Comparison of ENCODE assay signal across 1 cellular context in genomic region chr13:113150545-113151365, GRCh38.
TF ChIP-seq lines count a peak whose summit lies in the region.

No MANE protein-coding gene starts in this region.

TF ChIP-seq in HepG2, 621 proteins besides CTCF, POLR2A, EP300 and RAD21 (continued from another document and continues in another):
- no peak for TF ChIP-seq ZBTB43 (CRISPR knock-in tag; conservative IDR thresholded peaks at IDR 0.05)
- no peak for TF ChIP-seq ZNF207 (IDR thresholded peaks at IDR 0.05; ENCODE audit: borderline replicate concordance)
- TF ChIP-seq CREM (IDR thresholded peaks at IDR 0.05) = no peak
- TF ChIP-seq CREM (CRISPR knock-in tag; IDR thresholded peaks at IDR 0.05) = no peak
- no peak for TF ChIP-seq ZFP62 (CRISPR knock-in tag; IDR thresholded peaks at IDR 0.05)
- TF ChIP-seq MTF2 (CRISPR knock-in tag; IDR thresholded peaks at IDR 0.05; ENCODE audit: borderline replicate concordance) = no peak
- TF ChIP-seq DDIT3 (CRISPR knock-in tag; IDR thresholded peaks at IDR 0.05) = no peak
- no peak for TF ChIP-seq RFX1 (IDR thresholded peaks at IDR 0.05)
- TF ChIP-seq SIN3A (IDR thresholded peaks at IDR 0.05; ENCODE audit: borderline replicate concordance, low read depth, low read length) = no peak
- TF ChIP-seq ZNF142 (CRISPR knock-in tag; IDR thresholded peaks at IDR 0.05) = no peak
- TF ChIP-seq MYC (CRISPR knock-in tag; IDR thresholded peaks at IDR 0.05; ENCODE audit: borderline replicate concordance) = peak; percentile 63; the same call in 1 of the 2 replicates
- no peak for TF ChIP-seq CAMTA2 (CRISPR knock-in tag; IDR thresholded peaks at IDR 0.05; ENCODE audit: borderline replicate concordance)
- no peak for TF ChIP-seq RBM22 (optimal IDR thresholded peaks at IDR 0.05; ENCODE audit: low read length)
- TF ChIP-seq DMAP1 (CRISPR knock-in tag; IDR thresholded peaks at IDR 0.05) = peak; percentile 49; the same call in 1 of the 2 replicates
- peak; percentile 28; the same call in 1 of the 2 replicates for TF ChIP-seq ZBTB4 (CRISPR knock-in tag; IDR thresholded peaks at IDR 0.05; ENCODE audit: borderline replicate concordance)
- no peak for TF ChIP-seq ZSCAN31 (CRISPR knock-in tag; IDR thresholded peaks at IDR 0.05; ENCODE audit: low read depth)
- peak; percentile 30; the same call in 1 of the 2 replicates for TF ChIP-seq ZNF580 (CRISPR knock-in tag; IDR thresholded peaks at IDR 0.05; ENCODE audit: borderline replicate concordance, low read depth)
- TF ChIP-seq ZNF264 (CRISPR knock-in tag; IDR thresholded peaks at IDR 0.05) = no peak
- no peak for TF ChIP-seq XBP1 (CRISPR knock-in tag; IDR thresholded peaks at IDR 0.05)
- no peak for TF ChIP-seq ZNF839 (CRISPR knock-in tag; IDR thresholded peaks at IDR 0.05; ENCODE audit: borderline replicate concordance)
- TF ChIP-seq ZNF513 (CRISPR knock-in tag; conservative IDR thresholded peaks at IDR 0.05) = no peak
- TF ChIP-seq SPEN (CRISPR knock-in tag; IDR thresholded peaks at IDR 0.05; ENCODE audit: low read depth) = peak; percentile 11; the same call in 1 of the 2 replicates
- 0 out of 3 replicates have a peak, but pooled peaks have one; percentile 36 for TF ChIP-seq MXI1 (IDR thresholded peaks at IDR 0.05; ENCODE audit: borderline replicate concordance, low read depth, low read length)
- TF ChIP-seq ARNTL (CRISPR knock-in tag; IDR thresholded peaks at IDR 0.05) = no peak
- TF ChIP-seq E2F1 (CRISPR knock-in tag; IDR thresholded peaks at IDR 0.05) = 0 out of 2 replicates have a peak, but pooled peaks have one; percentile 1
- TF ChIP-seq CHD4 (IDR thresholded peaks at IDR 0.05; ENCODE audit: borderline replicate concordance, low read length) = no peak
- no peak for TF ChIP-seq ZNF792 (CRISPR knock-in tag; IDR thresholded peaks at IDR 0.05)
- no peak for TF ChIP-seq ARHGAP35 (CRISPR knock-in tag; IDR thresholded peaks at IDR 0.05; ENCODE audit: borderline replicate concordance)
- TF ChIP-seq TFDP2 (CRISPR knock-in tag; IDR thresholded peaks at IDR 0.05) = no peak
- TF ChIP-seq SOX13 (IDR thresholded peaks at IDR 0.05) = no peak
- no peak for TF ChIP-seq SOX13 (CRISPR knock-in tag; conservative IDR thresholded peaks at IDR 0.05 in 1 of 2, IDR thresholded peaks at IDR 0.05 in 1 of 2)
- 0 out of 2 replicates have a peak, but pooled peaks have one; percentile 18 for TF ChIP-seq ZNF274 (CRISPR knock-in tag; IDR thresholded peaks at IDR 0.05)
- TF ChIP-seq HMGXB4 (CRISPR knock-in tag; IDR thresholded peaks at IDR 0.05; ENCODE audit: borderline replicate concordance in 1 of 2, low read depth in 1 of 2) = peak in 1 of 2 experiments; percentile 43; a peak in 2 of 4 replicates
- no peak for TF ChIP-seq ZNF549 (CRISPR knock-in tag; IDR thresholded peaks at IDR 0.05)
- TF ChIP-seq ZNF350 (CRISPR knock-in tag; IDR thresholded peaks at IDR 0.05; ENCODE audit: borderline replicate concordance, low read depth) = no peak
- TF ChIP-seq PAX8 (CRISPR knock-in tag; IDR thresholded peaks at IDR 0.05; ENCODE audit: borderline replicate concordance) = no peak
- TF ChIP-seq GATAD2A (CRISPR knock-in tag; IDR thresholded peaks at IDR 0.05) = no peak
- TF ChIP-seq ZNF18 (CRISPR knock-in tag; IDR thresholded peaks at IDR 0.05; ENCODE audit: insufficient replicate concordance) = no peak
- no peak for TF ChIP-seq NFYB (CRISPR knock-in tag; IDR thresholded peaks at IDR 0.05)
- no peak; the same call in 1 of the 2 replicates for TF ChIP-seq ZNF329 (CRISPR knock-in tag; IDR thresholded peaks at IDR 0.05; ENCODE audit: low read depth)
